Comparison of ENCODE assay signal across 15 cellular contexts in genomic region chr13:94646904-94647303, GRCh38. TPM values are rescaled to one million over a fixed set of nuclear protein-coding genes. Genes with fewer than 3 reads are reported as not detected.
A peak's percentile ranks its signal among the peaks of the same experiment; 100 is the strongest.
DNase-seq lines count a peak whose midpoint lies in the region; ATAC-seq and TF ChIP-seq lines count a peak whose summit lies in the region.
"Had no signal": no experiment of that assay in that cellular context is flagged by ENCODE, and none has a peak within 500 bp of the region (broad histone marks: within the 10 kb centered on the region; RNA-seq: fewer than 3 reads in every experiment).

No MANE protein-coding gene starts in this region.

- CTCF ChIA-PET in activated CD4-positive, alpha-beta T cell treated with anti-CD3 and anti-CD28 coated beads, Interleukin-2, amount 10 ng/mL, durations not matched to agents 7 days and 5 days (lab: Charles Lee): no interaction called here

- no peaks in the 10 kb centered on the region for H3K4me1 Mint-ChIP-seq in activated CD4-positive, alpha-beta T cell treated with anti-CD3 and anti-CD28 coated beads, Interleukin-2, amount 10 ng/mL, durations not matched to agents 7 days and 5 days
- H3K4me1 Mint-ChIP-seq: activated naive CD4-positive, alpha-beta T cell treated with anti-CD3 and anti-CD28 coated beads, Interleukin-2, amount 50 U/mL, for 24 hours; nephron progenitor cell had no signal

- no peak overlapping the region for H3K27ac Mint-ChIP-seq in activated CD4-positive, alpha-beta T cell treated with anti-CD3 and anti-CD28 coated beads, Interleukin-2, amount 10 ng/mL, durations not matched to agents 7 days and 5 days
- H3K27ac Mint-ChIP-seq: activated naive CD4-positive, alpha-beta T cell treated with anti-CD3 and anti-CD28 coated beads, Interleukin-2, amount 50 U/mL, for 24 hours; CD4-positive, alpha-beta T cell; nephron progenitor cell had no signal

- no peak overlapping the region for H3K4me3 Mint-ChIP-seq in activated CD4-positive, alpha-beta T cell treated with anti-CD3 and anti-CD28 coated beads, Interleukin-2, amount 10 ng/mL, durations not matched to agents 7 days and 5 days
- H3K4me3 Mint-ChIP-seq: activated naive CD4-positive, alpha-beta T cell treated with anti-CD3 and anti-CD28 coated beads, Interleukin-2, amount 50 U/mL, for 24 hours; CD4-positive, alpha-beta T cell; nephron progenitor cell had no signal

- ATAC-seq in GM18520 (IDR thresholded peaks at IDR 0.05; ENCODE audit: unreplicated experiment): peak; percentile 51
- peak; percentile 89 for ATAC-seq in HG02870 (IDR thresholded peaks at IDR 0.05; ENCODE audit: unreplicated experiment)
- ATAC-seq in SK-N-SH treated with all-trans-retinoic acid at 6 μM for 48 hours: no peak
- ATAC-seq: heart right ventricle, left ventricle myocardium superior had no signal

- no peaks in the 10 kb centered on the region for H3K27me3 Mint-ChIP-seq in activated CD4-positive, alpha-beta T cell treated with anti-CD3 and anti-CD28 coated beads, Interleukin-2, amount 10 ng/mL, durations not matched to agents 7 days and 5 days
- H3K27me3 Mint-ChIP-seq: activated naive CD4-positive, alpha-beta T cell treated with anti-CD3 and anti-CD28 coated beads, Interleukin-2, amount 50 U/mL, for 24 hours; CD4-positive, alpha-beta T cell had no signal

- H3K4me3 ChIP-seq in LNCaP clone FGC (ENCODE audit: low read depth, low read length): no peak overlapping the region
- H3K4me3 ChIP-seq: cardiac muscle cell, heart right ventricle, suprapubic skin had no signal

- H3K36me3 Mint-ChIP-seq in activated CD4-positive, alpha-beta T cell treated with anti-CD3 and anti-CD28 coated beads, Interleukin-2, amount 10 ng/mL, durations not matched to agents 7 days and 5 days (ENCODE audit: low read depth): no peaks in the 10 kb centered on the region
- H3K36me3 Mint-ChIP-seq: activated naive CD4-positive, alpha-beta T cell treated with anti-CD3 and anti-CD28 coated beads, Interleukin-2, amount 50 U/mL, for 24 hours had no signal

- DNase-seq in GM20000 (ENCODE audit: low spot score) (peak; percentile 12), LNCaP clone FGC (ENCODE audit: low read depth) (peak; percentile 55), pons (ENCODE audit: low spot score) (no peak), HT-29 (ENCODE audit: low spot score) (no peak)
- DNase-seq in activated CD4-positive, alpha-beta T cell treated with anti-CD3 and anti-CD28 coated beads, Interleukin-2, amount 10 ng/mL, durations not matched to agents 7 days and 5 days: no peak
- DNase-seq: CD4-positive, alpha-beta T cell; heart right ventricle; left ventricle myocardium superior; nephron progenitor cell had no signal

- POLR2A ChIA-PET in activated CD4-positive, alpha-beta T cell treated with anti-CD3 and anti-CD28 coated beads, Interleukin-2, amount 10 ng/mL, durations not matched to agents 7 days and 5 days (lab: Charles Lee): no interaction called here

- no peak for TF ChIP-seq CTCF in GM20000 (IDR thresholded peaks at IDR 0.05; ENCODE audit: extremely low read depth, missing control alignments)
- no peak for TF ChIP-seq CTCF in LNCaP clone FGC (IDR thresholded peaks at IDR 0.05; ENCODE audit: control insufficient read depth, extremely low read depth, insufficient read depth)

- no peaks in the 10 kb centered on the region for H3K9me3 Mint-ChIP-seq in activated CD4-positive, alpha-beta T cell treated with anti-CD3 and anti-CD28 coated beads, Interleukin-2, amount 10 ng/mL, durations not matched to agents 7 days and 5 days
- H3K9me3 Mint-ChIP-seq: activated naive CD4-positive, alpha-beta T cell treated with anti-CD3 and anti-CD28 coated beads, Interleukin-2, amount 50 U/mL, for 24 hours; CD4-positive, alpha-beta T cell; nephron progenitor cell had no signal

TF ChIP-seq in SK-N-SH treated with all-trans-retinoic acid at 6 μM for 48 hours, 23 proteins besides CTCF, POLR2A, EP300 and RAD21:
- TF ChIP-seq CREB5 (CRISPR knock-in tag; IDR thresholded peaks at IDR 0.05; ENCODE audit: low read depth) (no peak), ISL1 (CRISPR knock-in tag; IDR thresholded peaks at IDR 0.05) (no peak), ESRRG (CRISPR knock-in tag; IDR thresholded peaks at IDR 0.05) (no peak), GLIS3 (CRISPR knock-in tag; IDR thresholded peaks at IDR 0.05) (no peak), ARNTL (CRISPR knock-in tag; IDR thresholded peaks at IDR 0.05; ENCODE audit: borderline replicate concordance, low read depth) (no peak), ZC3H10 (CRISPR knock-in tag; IDR thresholded peaks at IDR 0.05) (no peak), CSDC2 (CRISPR knock-in tag; IDR thresholded peaks at IDR 0.05) (no peak), ZFP3 (CRISPR knock-in tag; IDR thresholded peaks at IDR 0.05) (no peak)
TF ChIP-seq in SK-N-SH treated with all-trans-retinoic acid at 6 μM for 48 hours: peak in this region for 0.

RNA-seq across cellular contexts. Expression of gene GPR180, which starts 45.2 kb away (rescaled TPM):
- 4.5 and 4.6 TPM in 2 replicates for total RNA-seq in HT-29 (2014; rRNA removed; shearing (Covaris generic))
- 1 to 10 TPM; 6.2 to 6.8 TPM for total RNA-seq in activated CD4-positive, alpha-beta T cell treated with anti-CD3 and anti-CD28 coated beads, Interleukin-2, amount 10 ng/mL, durations not matched to agents 7 days and 5 days

RNA-seq across cellular contexts. Expression of gene TGDS, which starts 51.0 kb away (rescaled TPM):
- total RNA-seq in HT-29 (2014; rRNA removed; shearing (Covaris generic)): 6.4 and 7.5 TPM in 2 replicates
- 10 to 100 TPM; 15.6 to 16.2 TPM for total RNA-seq in activated CD4-positive, alpha-beta T cell treated with anti-CD3 and anti-CD28 coated beads, Interleukin-2, amount 10 ng/mL, durations not matched to agents 7 days and 5 days

Comparison
In these comparisons a context has a peak if more than half of its experiments do, and no peak if none do; other contexts are left out.
1. DNase-seq: peak in GM20000 (single experiment) and LNCaP clone FGC (single experiment); none in pons (single experiment), HT-29 (single experiment) and activated CD4-positive, alpha-beta T cell treated with anti-CD3 and anti-CD28 coated beads, Interleukin-2, amount 10 ng/mL, durations not matched to agents 7 days and 5 days (single experiment).